Comparison of ENCODE assay signal across 1 cellular context in the genomic region with DNA sequence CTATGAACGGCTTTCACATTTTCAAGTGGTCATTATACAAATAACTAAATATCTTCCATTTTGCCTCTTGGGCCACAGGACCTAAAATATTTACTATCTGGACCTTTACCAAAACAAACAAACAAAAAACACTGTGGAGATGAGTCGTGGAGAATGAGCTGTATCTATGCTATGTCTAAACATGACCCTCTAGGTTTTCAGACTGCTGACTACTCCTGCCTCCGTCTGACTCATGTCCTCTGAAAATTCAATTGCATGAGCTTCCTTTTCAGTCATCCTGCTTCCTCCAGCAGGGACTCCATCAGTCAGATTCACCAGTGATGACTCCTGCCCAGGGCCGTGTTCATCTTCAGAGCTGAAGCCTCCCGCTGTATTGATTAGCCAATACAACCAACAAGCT.
TF ChIP-seq lines count a peak whose summit lies in the region.

No MANE protein-coding gene starts in this region.

TF ChIP-seq in A549, 52 proteins besides CTCF, POLR2A, EP300 and RAD21 (continued from another document):
- TF ChIP-seq HMGXB4 (CRISPR knock-in tag; IDR thresholded peaks at IDR 0.05; ENCODE audit: borderline replicate concordance) (no peak), KDM5A (IDR thresholded peaks at IDR 0.05) (no peak), POLR2AphosphoS2 (conservative IDR thresholded peaks at IDR 0.05; ENCODE audit: low read length) (no peak), HOXB13 (CRISPR knock-in tag; IDR thresholded peaks at IDR 0.05; ENCODE audit: low read depth) (no peak), BHLHE40 (IDR thresholded peaks at IDR 0.05; ENCODE audit: low read depth, low read length) (no peak), CBX8 (IDR thresholded peaks at IDR 0.05) (no peak), ZFP36 (IDR thresholded peaks at IDR 0.05; ENCODE audit: borderline replicate concordance, partially characterized antibody) (no peak), JUNB (IDR thresholded peaks at IDR 0.05) (peak; percentile 96), MAFK (IDR thresholded peaks at IDR 0.05; ENCODE audit: partially characterized antibody) (peak; percentile 46), HEYL (CRISPR knock-in tag; IDR thresholded peaks at IDR 0.05) (no peak), MAZ (IDR thresholded peaks at IDR 0.05; ENCODE audit: borderline replicate concordance, low read depth, low read length) (no peak), FOSB (CRISPR knock-in tag; IDR thresholded peaks at IDR 0.05) (no peak), PBX3 (IDR thresholded peaks at IDR 0.05) (no peak)
- TF ChIP-seq, protein P1, sequence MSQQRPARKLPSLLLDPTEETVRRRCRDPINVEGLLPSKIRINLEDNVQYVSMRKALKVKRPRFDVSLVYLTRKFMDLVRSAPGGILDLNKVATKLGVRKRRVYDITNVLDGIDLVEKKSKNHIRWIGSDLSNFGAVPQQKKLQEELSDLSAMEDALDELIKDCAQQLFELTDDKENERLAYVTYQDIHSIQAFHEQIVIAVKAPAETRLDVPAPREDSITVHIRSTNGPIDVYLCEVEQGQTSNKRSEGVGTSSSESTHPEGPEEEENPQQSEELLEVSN (IDR thresholded peaks at IDR 0.05; ENCODE audit: borderline replicate concordance, low read depth) = no peak
- TF ChIP-seq, protein P2, sequence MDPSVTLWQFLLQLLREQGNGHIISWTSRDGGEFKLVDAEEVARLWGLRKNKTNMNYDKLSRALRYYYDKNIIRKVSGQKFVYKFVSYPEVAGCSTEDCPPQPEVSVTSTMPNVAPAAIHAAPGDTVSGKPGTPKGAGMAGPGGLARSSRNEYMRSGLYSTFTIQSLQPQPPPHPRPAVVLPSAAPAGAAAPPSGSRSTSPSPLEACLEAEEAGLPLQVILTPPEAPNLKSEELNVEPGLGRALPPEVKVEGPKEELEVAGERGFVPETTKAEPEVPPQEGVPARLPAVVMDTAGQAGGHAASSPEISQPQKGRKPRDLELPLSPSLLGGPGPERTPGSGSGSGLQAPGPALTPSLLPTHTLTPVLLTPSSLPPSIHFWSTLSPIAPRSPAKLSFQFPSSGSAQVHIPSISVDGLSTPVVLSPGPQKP (IDR thresholded peaks at IDR 0.05; ENCODE audit: low read depth, low read length) = no peak
